Comparison of ENCODE assay signal across 1 cellular context in genomic region chr14:57390037-57390805, GRCh38.
TF ChIP-seq lines count a peak whose summit lies in the region.

Gene NAA30 (plus strand): TSS chr14:57390586. CDS start chr14:57390958, 372 bp downstream.

TF ChIP-seq in HepG2, 621 proteins besides CTCF, POLR2A, EP300 and RAD21 (continued from another document and continues in another):
- peak; percentile 74 for TF ChIP-seq PHF8 (CRISPR knock-in tag; IDR thresholded peaks at IDR 0.05)
- TF ChIP-seq ZNF343 (CRISPR knock-in tag; IDR thresholded peaks at IDR 0.05), result no peak
- TF ChIP-seq TEF (CRISPR knock-in tag; IDR thresholded peaks at IDR 0.05), result peak; percentile 24; the same call in 1 of the 2 replicates
- peak; percentile 45; the same call in 1 of the 2 replicates for TF ChIP-seq MXD1 (CRISPR knock-in tag; IDR thresholded peaks at IDR 0.05)
- peak; percentile 41; the same call in 1 of the 2 replicates for TF ChIP-seq TFDP2 (CRISPR knock-in tag; IDR thresholded peaks at IDR 0.05)
- TF ChIP-seq RELA (CRISPR knock-in tag; IDR thresholded peaks at IDR 0.05), result no peak
- peak; percentile 42; the same call in 1 of the 2 replicates for TF ChIP-seq THAP7 (CRISPR knock-in tag; IDR thresholded peaks at IDR 0.05)
- TF ChIP-seq MED8 (CRISPR knock-in tag; IDR thresholded peaks at IDR 0.05; ENCODE audit: insufficient replicate concordance), result peak; percentile 32
- peak; percentile 71 for TF ChIP-seq MAX (IDR thresholded peaks at IDR 0.05)
- TF ChIP-seq ZNF891 (CRISPR knock-in tag; IDR thresholded peaks at IDR 0.05), result peak; percentile 19; the same call in 1 of the 2 replicates
- no peak; the same call in 1 of the 2 replicates for TF ChIP-seq SALL2 (CRISPR knock-in tag; IDR thresholded peaks at IDR 0.05)
- no peak for TF ChIP-seq AFF4 (CRISPR knock-in tag; IDR thresholded peaks at IDR 0.05)
- no peak for TF ChIP-seq FOXJ3 (CRISPR knock-in tag; IDR thresholded peaks at IDR 0.05; ENCODE audit: borderline replicate concordance)
- TF ChIP-seq KLF16 (CRISPR knock-in tag; IDR thresholded peaks at IDR 0.05), result peak in 1 of 2 experiments; percentile 52; a peak in 1 of 4 replicates
- no peak for TF ChIP-seq MEF2D (CRISPR knock-in tag; IDR thresholded peaks at IDR 0.05)
- TF ChIP-seq ZNF512B (CRISPR knock-in tag; IDR thresholded peaks at IDR 0.05; ENCODE audit: borderline replicate concordance), result no peak
- TF ChIP-seq MIXL1 (CRISPR knock-in tag; IDR thresholded peaks at IDR 0.05), result no peak
- 0 out of 2 replicates have a peak, but pooled peaks have one; percentile 16 for TF ChIP-seq ZNF709 (CRISPR knock-in tag; IDR thresholded peaks at IDR 0.05)
- peak; percentile 92 for TF ChIP-seq ZFX (CRISPR knock-in tag; IDR thresholded peaks at IDR 0.05; ENCODE audit: low read depth)
- TF ChIP-seq HMGXB4 (CRISPR knock-in tag; IDR thresholded peaks at IDR 0.05; ENCODE audit: borderline replicate concordance in 1 of 2, low read depth in 1 of 2), result peak; percentile 15 to 81; a peak in 2 of 4 replicates
- TF ChIP-seq NFIC (IDR thresholded peaks at IDR 0.05; ENCODE audit: low read length), result no peak
- no peak for TF ChIP-seq E2F2 (CRISPR knock-in tag; IDR thresholded peaks at IDR 0.05; ENCODE audit: borderline replicate concordance)
- peak; percentile 70; the same call in 1 of the 2 replicates for TF ChIP-seq KLF12 (CRISPR knock-in tag; IDR thresholded peaks at IDR 0.05; ENCODE audit: borderline replicate concordance)
- TF ChIP-seq YY1 (IDR thresholded peaks at IDR 0.05; ENCODE audit: insufficient read depth, insufficient replicate concordance, low read depth, low read length), result peak; percentile 27
- TF ChIP-seq PRDM15 (CRISPR knock-in tag; IDR thresholded peaks at IDR 0.05), result no peak
- TF ChIP-seq ZSCAN22 (CRISPR knock-in tag; IDR thresholded peaks at IDR 0.05), result no peak
- peak; percentile 61 for TF ChIP-seq ARID5B (CRISPR knock-in tag; IDR thresholded peaks at IDR 0.05)
- no peak for TF ChIP-seq TCF7 (IDR thresholded peaks at IDR 0.05; ENCODE audit: low read depth)
- peak; percentile 22; the same call in 1 of the 2 replicates for TF ChIP-seq ZNF558 (CRISPR knock-in tag; IDR thresholded peaks at IDR 0.05; ENCODE audit: borderline replicate concordance)
- peak; percentile 86 for TF ChIP-seq HNRNPK (IDR thresholded peaks at IDR 0.05; ENCODE audit: low read depth, low read length, poor library complexity, severe bottlenecking)
- no peak for TF ChIP-seq PAWR (CRISPR knock-in tag; IDR thresholded peaks at IDR 0.05; ENCODE audit: borderline replicate concordance)
- no peak for TF ChIP-seq PAX8 (CRISPR knock-in tag; IDR thresholded peaks at IDR 0.05; ENCODE audit: borderline replicate concordance)
- no peak for TF ChIP-seq ATAD3A (CRISPR knock-in tag; IDR thresholded peaks at IDR 0.05)
- 0 out of 2 replicates have a peak, but pooled peaks have one; percentile 35 for TF ChIP-seq ERF (CRISPR knock-in tag; IDR thresholded peaks at IDR 0.05)
- no peak for TF ChIP-seq RCOR2 (CRISPR knock-in tag; IDR thresholded peaks at IDR 0.05)
- no peak for TF ChIP-seq KDM1A (CRISPR knock-in tag; IDR thresholded peaks at IDR 0.05)
- TF ChIP-seq TCF12 (IDR thresholded peaks at IDR 0.05), result no peak
- TF ChIP-seq TCF12 (CRISPR knock-in tag; IDR thresholded peaks at IDR 0.05), result 0 out of 2 replicates have a peak, but pooled peaks have one; percentile 30
- no peak for TF ChIP-seq ZNF878 (CRISPR knock-in tag; IDR thresholded peaks at IDR 0.05)
